In the genomic region with DNA sequence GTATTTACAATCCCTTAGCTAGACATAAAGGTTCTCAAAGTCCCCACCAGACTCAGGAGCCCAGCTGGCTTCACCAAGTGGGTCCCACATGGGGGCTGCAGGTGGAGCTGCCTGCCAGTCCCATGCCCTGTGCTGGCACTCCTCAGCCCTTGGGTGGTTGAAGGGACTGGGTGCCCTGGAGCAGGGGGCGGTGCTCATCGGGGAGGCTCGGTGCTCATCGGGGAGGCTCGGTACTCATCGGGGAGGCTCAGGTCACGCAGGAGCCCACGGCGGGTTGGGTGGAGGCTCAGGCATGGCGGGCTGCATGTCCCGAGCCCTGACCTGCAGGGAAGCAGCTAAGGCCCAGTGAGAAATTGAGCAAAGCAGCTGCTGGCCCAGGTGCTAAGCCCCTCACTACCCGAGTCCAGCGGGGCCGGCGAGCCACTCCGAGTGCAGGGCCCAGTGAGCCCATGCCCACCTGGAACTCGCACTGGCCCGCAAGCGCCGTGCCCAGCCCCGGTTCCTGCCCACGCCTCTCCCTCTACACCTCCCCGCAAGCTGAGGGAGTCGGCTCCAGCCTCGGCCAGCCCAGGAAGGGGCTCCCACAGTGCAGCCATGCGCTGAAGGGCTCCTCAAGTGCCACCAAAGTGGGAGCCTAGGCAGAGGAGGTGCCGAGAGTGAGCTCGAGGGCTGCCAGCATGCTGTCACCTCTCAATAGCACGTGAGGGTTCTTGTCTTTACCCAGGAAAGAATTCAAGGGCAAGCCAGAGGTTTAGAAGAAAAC, we compare ENCODE assay signal across 7 cellular contexts. TPM values are rescaled to one million over a fixed set of nuclear protein-coding genes. Genes with fewer than 3 reads are reported as not detected.
"Had no signal": no experiment of that assay in that cellular context is flagged by ENCODE, and none has a peak within 500 bp of the region (broad histone marks: within the 10 kb centered on the region; RNA-seq: fewer than 3 reads in every experiment).

No MANE protein-coding gene starts in this region.

RNA-seq across cellular contexts. Expression of gene FAM90A1, which starts 24.8 kb away (rescaled TPM):
- total RNA-seq: OCI-LY7, PC-3, Right ventricle myocardium superior, RPMI7951, SJSA1, SK-MEL-5 had no signal
- polyA plus RNA-seq: SK-N-SH had no signal
